Comparison of ENCODE assay signal across 8 cellular contexts in the genomic region with DNA sequence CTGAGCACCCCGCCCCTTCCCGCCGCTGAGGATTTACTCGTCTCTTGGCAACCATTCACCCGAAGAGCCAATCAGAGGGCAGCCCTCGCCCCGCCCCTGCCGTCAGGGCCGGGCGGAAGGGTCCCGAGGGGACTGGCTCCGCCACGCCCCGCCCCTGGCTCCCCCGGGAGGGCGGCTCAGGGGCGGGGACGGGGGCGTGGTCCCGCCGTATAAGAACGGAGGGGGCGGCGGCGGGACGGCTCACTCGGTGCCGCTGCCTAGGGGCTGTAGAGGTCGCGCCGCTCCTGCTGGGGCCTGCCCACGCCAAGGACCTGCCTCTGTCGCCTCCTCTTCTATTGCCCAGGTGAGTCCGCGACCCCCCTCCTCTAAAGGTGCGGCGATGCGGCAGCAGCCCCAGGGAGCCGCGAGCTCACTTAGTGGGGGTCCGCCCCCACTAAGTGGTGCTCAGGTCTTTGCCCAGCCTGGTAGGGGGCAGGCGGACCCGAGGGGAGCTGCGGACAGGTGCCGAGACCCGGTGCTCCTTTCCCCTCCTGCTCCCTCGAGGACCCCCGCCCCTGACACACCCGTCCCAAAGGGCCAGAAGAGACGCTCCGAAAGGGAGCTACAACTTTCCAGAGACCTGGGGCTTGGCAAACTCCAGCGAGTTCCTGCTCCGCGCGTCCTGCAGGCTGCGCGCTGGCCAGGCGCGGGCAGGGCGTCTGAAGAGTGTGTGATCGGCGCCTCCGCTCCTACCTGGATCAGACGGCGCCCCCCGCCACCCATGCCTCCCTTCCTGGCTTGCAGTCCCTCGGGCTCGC. TPM values are rescaled to one million over a fixed set of nuclear protein-coding genes. Genes with fewer than 3 reads are reported as not detected.
DNase-seq lines count a peak whose midpoint lies in the region; ATAC-seq and TF ChIP-seq lines count a peak whose summit lies in the region.

TSS of gene TENT5C (plus strand) at position 238 of the 797 bp plus-strand sequence. CDS start 16,821 bp downstream, outside the sequence.

- H3K4me1 ChIP-seq in OCI-LY1 (ENCODE audit: insufficient read depth, low read length, severe bottlenecking) (peaks cover 35% of the 10 kb centered on the region), mononuclear cell (ENCODE audit: insufficient read depth, low read length) (peaks cover 45% of the 10 kb centered on the region)

- DNase-seq in DMS114 treated with DMSO at 0.1 percent for 48 hours (lab: John Stamatoyannopoulos, UW; ENCODE audit: unreplicated experiment) (peak; percentile 96), HuH-7 (ENCODE audit: low spot score) (peak; percentile 92), activated T-cell treated with anti-CD3 and anti-CD28 coated beads for 1 hour (ENCODE audit: low read depth) (peak; percentile 98), epithelial cell of prostate (ENCODE audit: low read depth, low spot score) (peak; percentile 75)
- peak; percentile 95 to 98 for DNase-seq in stimulated activated CD8-positive, alpha-beta memory T cell treated with anti-CD3 and anti-CD28 coated beads, Interleukin-2, amount 100 ng/mL, for 1 hour (ENCODE audit: low read depth in 2 of 2)

- H3K27ac ChIP-seq in OCI-LY1 (ENCODE audit: low read depth, low read length, poor library complexity, severe bottlenecking): no peak within 1 kb of the TSS
- H3K27ac ChIP-seq in epithelial cell of prostate: no peak within 1 kb of the TSS

- peak within 1 kb of the TSS; percentile 76 for H3K4me3 ChIP-seq in OCI-LY1 (ENCODE audit: low read depth, low read length, poor library complexity, severe bottlenecking)
- peak within 1 kb of the TSS; percentile 73 for H3K4me3 ChIP-seq in mononuclear cell (ENCODE audit: low read length)

- no peaks in the 10 kb centered on the region for H3K9me2 ChIP-seq in OCI-LY1 (ENCODE audit: low read depth, low read length)

- no peaks in the 10 kb centered on the region for H4K20me1 ChIP-seq in OCI-LY1 (ENCODE audit: insufficient read depth, low read length)

- no peaks in the 10 kb centered on the region for H3F3A ChIP-seq in OCI-LY1 (ENCODE audit: insufficient read depth, low read length)

- H3K9ac ChIP-seq in OCI-LY1 (ENCODE audit: low read length): peak within 1 kb of the TSS; percentile 56

- H3K79me2 ChIP-seq in OCI-LY1 (ENCODE audit: insufficient read depth, low read length): no peaks in the 10 kb centered on the region

- TF ChIP-seq CTCF in OCI-LY1 (IDR thresholded peaks at IDR 0.05; ENCODE audit: low read length): no peak

- peak within 1 kb of the TSS; percentile 93 for H3K4me2 ChIP-seq in OCI-LY1 (ENCODE audit: low read length)

- H3K36me3 ChIP-seq in OCI-LY1 (ENCODE audit: insufficient read depth, low read length): no peaks in the 10 kb centered on the region

- ATAC-seq in GM21528 (IDR thresholded peaks at IDR 0.05; ENCODE audit: low FRiP score, unreplicated experiment): peak; percentile 93

- H3K27me3 ChIP-seq in OCI-LY1 (ENCODE audit: insufficient read depth, low read length) (no peaks in the 10 kb centered on the region), mononuclear cell (ENCODE audit: insufficient read depth, low read length) (peaks cover 12% of the 10 kb centered on the region)

- H2AFZ ChIP-seq in OCI-LY1 (ENCODE audit: low read length): peak within 1 kb of the TSS; percentile 89

- H3K9me3 ChIP-seq in OCI-LY1 (ENCODE audit: low read length) (no peaks in the 10 kb centered on the region), mononuclear cell (ENCODE audit: low read depth, low read length) (no peaks in the 10 kb centered on the region)

RNA-seq across cellular contexts. Expression of gene TENT5C, which starts in this region (rescaled TPM):
- 69.2 TPM for total RNA-seq in mononuclear cell
